In the genomic region with DNA sequence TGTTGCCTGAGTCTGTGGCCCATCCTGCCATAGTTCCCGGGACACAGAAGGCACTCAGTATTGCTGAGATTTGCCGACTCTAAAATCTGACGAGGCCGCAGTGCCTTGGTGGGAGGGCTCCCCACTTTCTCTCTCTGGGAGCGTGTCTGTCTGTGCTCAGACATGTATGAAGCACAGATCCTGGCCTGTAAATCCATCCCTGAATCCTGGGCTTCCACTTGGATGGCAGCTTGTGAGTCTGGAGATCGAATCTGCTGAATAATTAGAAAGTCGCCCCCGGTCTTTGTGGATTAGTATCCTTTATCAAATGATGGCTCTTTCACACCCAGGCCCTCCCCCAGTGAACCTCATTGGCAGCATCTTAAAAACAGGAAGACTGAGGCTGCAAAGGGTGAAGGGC, we compare ENCODE assay signal across 25 cellular contexts. TPM values are rescaled to one million over a fixed set of nuclear protein-coding genes. Genes with fewer than 3 reads are reported as not detected.
A peak's percentile ranks its signal among the peaks of the same experiment; 100 is the strongest.
DNase-seq lines count a peak whose midpoint lies in the region; ATAC-seq and TF ChIP-seq lines count a peak whose summit lies in the region.
"Had no signal": no experiment of that assay in that cellular context is flagged by ENCODE, and none has a peak within 500 bp of the region (broad histone marks: within the 10 kb centered on the region; RNA-seq: fewer than 3 reads in every experiment).

No MANE protein-coding gene starts in this region.

- H3K9me3 Mint-ChIP-seq in activated CD8-positive, alpha-beta memory T cell treated with anti-CD3 and anti-CD28 coated beads, Interleukin-2, amount 10 ng/mL, durations not matched to agents 7 days and 5 days (ENCODE audit: low read depth) = peaks cover 3% of the 10 kb centered on the region
- H3K9me3 Mint-ChIP-seq in CD8-positive, alpha-beta T cell = no peaks in the 10 kb centered on the region
- H3K9me3 Mint-ChIP-seq in activated T-helper 2 cell treated with anti-CD3 and anti-CD28 coated beads, Interferon-gamma antibody, Interleukin-2, Interleukin-4, amounts not matched to agents 10 μg/mL and 5 μg/mL and 100 μg/mL, durations not matched to agents 14 hours and 24 hours and 36 hours = peaks cover 8% of the 10 kb centered on the region
- peaks cover 0 to 1% (median 0%) of the 10 kb centered on the region in 7 donors for H3K9me3 Mint-ChIP-seq in naive B cell
- no peaks in the 10 kb centered on the region for H3K9me3 Mint-ChIP-seq in MCF 10A (ENCODE audit: unreplicated experiment)
- H3K9me3 Mint-ChIP-seq: neural crest cell had no signal

- H3K36me3 Mint-ChIP-seq in activated CD8-positive, alpha-beta memory T cell treated with anti-CD3 and anti-CD28 coated beads, Interleukin-2, amount 10 ng/mL, durations not matched to agents 7 days and 5 days = peaks cover 55% of the 10 kb centered on the region
- peaks cover 24% of the 10 kb centered on the region for H3K36me3 Mint-ChIP-seq in CD8-positive, alpha-beta T cell
- no peaks in the 10 kb centered on the region for H3K36me3 Mint-ChIP-seq in activated T-helper 2 cell treated with anti-CD3 and anti-CD28 coated beads, Interferon-gamma antibody, Interleukin-2, Interleukin-4, amounts not matched to agents 10 μg/mL and 5 μg/mL and 100 μg/mL, durations not matched to agents 14 hours and 24 hours and 36 hours (ENCODE audit: low read depth)
- no peaks in the 10 kb centered on the region for H3K36me3 Mint-ChIP-seq in naive B cell
- no peaks in the 10 kb centered on the region for H3K36me3 Mint-ChIP-seq in MCF 10A (ENCODE audit: insufficient read depth, unreplicated experiment)

- H3K4me3 Mint-ChIP-seq in activated CD8-positive, alpha-beta memory T cell treated with anti-CD3 and anti-CD28 coated beads, Interleukin-2, amount 10 ng/mL, durations not matched to agents 7 days and 5 days = peak overlapping the region; percentile 37
- peak overlapping the region; percentile 74 for H3K4me3 Mint-ChIP-seq in CD8-positive, alpha-beta T cell
- peak overlapping the region; percentile 43 for H3K4me3 Mint-ChIP-seq in activated T-helper 2 cell treated with anti-CD3 and anti-CD28 coated beads, Interferon-gamma antibody, Interleukin-2, Interleukin-4, amounts not matched to agents 10 μg/mL and 5 μg/mL and 100 μg/mL, durations not matched to agents 14 hours and 24 hours and 36 hours (ENCODE audit: low read depth)
- no peak overlapping the region for H3K4me3 Mint-ChIP-seq in naive B cell
- no peak overlapping the region for H3K4me3 Mint-ChIP-seq in MCF 10A (ENCODE audit: unreplicated experiment)
- H3K4me3 Mint-ChIP-seq: neural crest cell had no signal

- no peak overlapping the region for H3K4me3 ChIP-seq in CD8-positive, alpha-beta T cell (ENCODE audit: low read depth, low read length)
- H3K4me3 ChIP-seq in body of pancreas = no peak overlapping the region
- H3K4me3 ChIP-seq: BLaER1, heart right ventricle, right lobe of liver had no signal

- H3K9me3 ChIP-seq in CD8-positive, alpha-beta T cell (ENCODE audit: low read length) = no peaks in the 10 kb centered on the region
- H3K9me3 ChIP-seq in body of pancreas = no peaks in the 10 kb centered on the region
- H3K9me3 ChIP-seq: heart right ventricle, right lobe of liver had no signal

- no TSS peak for BruUV-seq in MCF 10A (replicated peaks; lab: Mats Ljungman, UMichigan)

- intact Hi-C loops in CD8-positive, alpha-beta T cell (cut with DNase I, micrococcal nuclease) = loop anchor here in 1 of 2 experiments (2.0 kb wide), 1 partner anchor 13 kb away; no protein-coding TSS in a partner anchor
- intact Hi-C loops in activated T-helper 2 cell treated with anti-CD3 and anti-CD28 coated beads, Interferon-gamma antibody, Interleukin-2, Interleukin-4, amounts not matched to agents 10 μg/mL and 5 μg/mL and 100 μg/mL, durations not matched to agents 14 hours and 24 hours and 36 hours (cut with micrococcal nuclease) = no loop called here
- intact Hi-C loops in body of pancreas (cut with DNase I) = no loop called here
- intact Hi-C loops in MCF 10A (cut with micrococcal nuclease) = no loop called here

- no peak for ATAC-seq in activated CD8-positive, alpha-beta memory T cell treated with anti-CD3 and anti-CD28 coated beads, Interleukin-2, amount 10 ng/mL, durations not matched to agents 7 days and 5 days
- no peak for ATAC-seq in CD8-positive, alpha-beta T cell
- ATAC-seq in naive B cell (ENCODE audit: low read depth in 2 of 2) (no peak), body of pancreas (no peak)
- ATAC-seq: Right ventricle myocardium inferior had no signal

- peaks cover 25% of the 10 kb centered on the region for H3K4me1 Mint-ChIP-seq in activated CD8-positive, alpha-beta memory T cell treated with anti-CD3 and anti-CD28 coated beads, Interleukin-2, amount 10 ng/mL, durations not matched to agents 7 days and 5 days
- peaks cover 62% of the 10 kb centered on the region for H3K4me1 Mint-ChIP-seq in CD8-positive, alpha-beta T cell (ENCODE audit: low read depth)
- peaks cover 56% of the 10 kb centered on the region for H3K4me1 Mint-ChIP-seq in activated T-helper 2 cell treated with anti-CD3 and anti-CD28 coated beads, Interferon-gamma antibody, Interleukin-2, Interleukin-4, amounts not matched to agents 10 μg/mL and 5 μg/mL and 100 μg/mL, durations not matched to agents 14 hours and 24 hours and 36 hours (ENCODE audit: low read depth)
- H3K4me1 Mint-ChIP-seq in naive B cell (peaks cover 0 to 10% (median 0%) of the 10 kb centered on the region in 3 donors), MCF 10A (ENCODE audit: insufficient read depth, unreplicated experiment) (peaks cover 5% of the 10 kb centered on the region)

- no peak for TF ChIP-seq CTCF in CD8-positive, alpha-beta T cell (IDR thresholded peaks at IDR 0.05)
- TF ChIP-seq CTCF in body of pancreas (IDR thresholded peaks at IDR 0.05) (no peak), MCF 10A (IDR thresholded peaks at IDR 0.05; ENCODE audit: unreplicated experiment) (no peak)

- no peaks in the 10 kb centered on the region for H3K27me3 ChIP-seq in CD8-positive, alpha-beta T cell (ENCODE audit: insufficient read depth, low read length)
- no peaks in the 10 kb centered on the region for H3K27me3 ChIP-seq in body of pancreas
- H3K27me3 ChIP-seq: right lobe of liver had no signal

- no peak for DNase-seq in activated CD8-positive, alpha-beta memory T cell treated with anti-CD3 and anti-CD28 coated beads, Interleukin-2, amount 10 ng/mL, durations not matched to agents 7 days and 5 days
- no peak for DNase-seq in activated CD8-positive, alpha-beta memory T cell treated with anti-CD3 and anti-CD28 coated beads, Interleukin-2, amount 50 U/mL, for 4 hours
- no peak for DNase-seq in CD8-positive, alpha-beta T cell
- no peak for DNase-seq in activated T-helper 2 cell treated with anti-CD3 and anti-CD28 coated beads, Interferon-gamma antibody, Interleukin-2, Interleukin-4, amounts not matched to agents 10 μg/mL and 5 μg/mL and 100 μg/mL, durations not matched to agents 14 hours and 24 hours and 36 hours (ENCODE audit: low spot score)
- DNase-seq in naive B cell (no peak), NCI-H2196 treated with DMSO at 0.1 percent for 48 hours (lab: John Stamatoyannopoulos, UW; ENCODE audit: unreplicated experiment) (no peak), body of pancreas (no peak), MCF 10A (ENCODE audit: unreplicated experiment) (no peak)
- DNase-seq: central memory CD4-positive, alpha-beta T cell; foreskin fibroblast; heart right ventricle; NCI-H1417; NCI-H2081 treated with DMSO at 0.1 percent for 48 hours; NCI-H446 treated with DMSO at 0.1 percent for 48 hours; OCI-M1; posterior cingulate gyrus; right lobe of liver had no signal

- peak overlapping the region; percentile 63 for H3K27ac ChIP-seq in CD8-positive, alpha-beta T cell (ENCODE audit: low read depth, low read length)
- no peak overlapping the region for H3K27ac ChIP-seq in body of pancreas
- H3K27ac ChIP-seq: BLaER1, right lobe of liver had no signal

- H3K27ac Mint-ChIP-seq in activated CD8-positive, alpha-beta memory T cell treated with anti-CD3 and anti-CD28 coated beads, Interleukin-2, amount 10 ng/mL, durations not matched to agents 7 days and 5 days = peak overlapping the region; percentile 96
- peak overlapping the region; percentile 99 for H3K27ac Mint-ChIP-seq in CD8-positive, alpha-beta T cell
- H3K27ac Mint-ChIP-seq in activated T-helper 2 cell treated with anti-CD3 and anti-CD28 coated beads, Interferon-gamma antibody, Interleukin-2, Interleukin-4, amounts not matched to agents 10 μg/mL and 5 μg/mL and 100 μg/mL, durations not matched to agents 14 hours and 24 hours and 36 hours = no peak overlapping the region
- H3K27ac Mint-ChIP-seq in naive B cell = peak overlapping the region; percentile 2 to 81 (median 66)
- no peak overlapping the region for H3K27ac Mint-ChIP-seq in MCF 10A (ENCODE audit: low read depth, unreplicated experiment)

- H3K4me1 ChIP-seq in CD8-positive, alpha-beta T cell (ENCODE audit: insufficient read depth, low read length) = peaks cover 81% of the 10 kb centered on the region
- no peaks in the 10 kb centered on the region for H3K4me1 ChIP-seq in body of pancreas
- H3K4me1 ChIP-seq: right lobe of liver had no signal

- 86 to 88% methylated on average over 8 of the region's 8 CpGs for WGBS in body of pancreas, 2 donors

- peaks cover 84% of the 10 kb centered on the region for H3K36me3 ChIP-seq in CD8-positive, alpha-beta T cell (ENCODE audit: insufficient read depth, low read length)
- no peaks in the 10 kb centered on the region for H3K36me3 ChIP-seq in body of pancreas (replicated peaks in 1 of 2; ENCODE audit: insufficient read depth in 1 of 2, low read depth in 2 of 2)
- H3K36me3 ChIP-seq: BLaER1, right lobe of liver had no signal

- H3K27me3 Mint-ChIP-seq in activated CD8-positive, alpha-beta memory T cell treated with anti-CD3 and anti-CD28 coated beads, Interleukin-2, amount 10 ng/mL, durations not matched to agents 7 days and 5 days = no peaks in the 10 kb centered on the region
- no peaks in the 10 kb centered on the region for H3K27me3 Mint-ChIP-seq in CD8-positive, alpha-beta T cell (ENCODE audit: low read depth)
- no peaks in the 10 kb centered on the region for H3K27me3 Mint-ChIP-seq in activated T-helper 2 cell treated with anti-CD3 and anti-CD28 coated beads, Interferon-gamma antibody, Interleukin-2, Interleukin-4, amounts not matched to agents 10 μg/mL and 5 μg/mL and 100 μg/mL, durations not matched to agents 14 hours and 24 hours and 36 hours (ENCODE audit: low read depth)
- H3K27me3 Mint-ChIP-seq in naive B cell = peaks cover 7 to 13% (median 7%) of the 10 kb centered on the region in 3 donors
- peaks cover 4% of the 10 kb centered on the region for H3K27me3 Mint-ChIP-seq in MCF 10A (ENCODE audit: insufficient read depth, unreplicated experiment)

- CTCF ChIA-PET in activated CD8-positive, alpha-beta memory T cell treated with anti-CD3 and anti-CD28 coated beads, Interleukin-2, amount 10 ng/mL, durations not matched to agents 7 days and 5 days (lab: Charles Lee) = interaction anchor here (0.9 to 2.1 kb wide), 3 partner anchors 9 to 40 kb away, joined by 3 to 10 read pairs (median 5); partner anchors contain the start of gene UBASH3A
- CTCF ChIA-PET in CD8-positive, alpha-beta T cell (lab: Charles Lee) = interaction anchor here (0.7 to 0.8 kb wide), 2 partner anchors 10 to 11 kb away, joined by 3 read pairs; partner anchors contain the start of gene UBASH3A
- CTCF ChIA-PET in MCF 10A (lab: Yijun Ruan, JAX) = no interaction called here

- TF ChIP-seq POLR2A in body of pancreas (IDR thresholded peaks at IDR 0.05) = no peak

- POLR2A ChIA-PET in CD8-positive, alpha-beta T cell (lab: Charles Lee) = interaction anchor here (1.3 kb wide), 1 partner anchor 10 kb away, joined by 6 read pairs; the partner anchor contains the start of gene UBASH3A
- POLR2A ChIA-PET in MCF 10A (lab: Yijun Ruan, JAX) = no interaction called here

RNA-seq across cellular contexts. Expression of gene UBASH3A, which starts 10.4 kb away (rescaled TPM):
- total RNA-seq in activated CD8-positive, alpha-beta memory T cell treated with anti-CD3 and anti-CD28 coated beads, Interleukin-2, amount 10 ng/mL, durations not matched to agents 7 days and 5 days = 10 to 100 TPM; 75.3 to 89.5 TPM
- 10 to 100 TPM; 62.9 to 63.4 TPM for total RNA-seq in CD8-positive, alpha-beta T cell
- total RNA-seq in activated T-helper 2 cell treated with anti-CD3 and anti-CD28 coated beads, Interferon-gamma antibody, Interleukin-2, Interleukin-4, amounts not matched to agents 10 μg/mL and 5 μg/mL and 100 μg/mL, durations not matched to agents 14 hours and 24 hours and 36 hours = 86.0 and 87.4 TPM in 2 replicates
- under 1 TPM in 2 of 6 donors, not detected in 4; 0.16 to 0.32 TPM for polyA plus RNA-seq in naive B cell (ENCODE audit: low read depth in 6 of 6)
- under 1 TPM in 1 of 2 donors, not detected in 1; 0.26 TPM for total RNA-seq in body of pancreas
- not detected in 2 replicates for total RNA-seq in MCF 10A (2022)
- total RNA-seq: A673, dermis microvascular lymphatic vessel endothelial cell, H4, HepG2, neural crest cell, Right ventricle myocardium inferior had no signal
- polyA plus RNA-seq: HepG2 had no signal

RNA-seq across cellular contexts. Expression of gene TMPRSS3, which starts 18.2 kb away (rescaled TPM):
- total RNA-seq in activated CD8-positive, alpha-beta memory T cell treated with anti-CD3 and anti-CD28 coated beads, Interleukin-2, amount 10 ng/mL, durations not matched to agents 7 days and 5 days = 10 to 100 TPM; 22.3 to 27.4 TPM
- total RNA-seq in CD8-positive, alpha-beta T cell = 1 to 10 TPM; 1.2 TPM
- total RNA-seq in activated T-helper 2 cell treated with anti-CD3 and anti-CD28 coated beads, Interferon-gamma antibody, Interleukin-2, Interleukin-4, amounts not matched to agents 10 μg/mL and 5 μg/mL and 100 μg/mL, durations not matched to agents 14 hours and 24 hours and 36 hours = 81.0 and 88.1 TPM in 2 replicates
- polyA plus RNA-seq in naive B cell (ENCODE audit: low read depth in 6 of 6) = not detected
- total RNA-seq in body of pancreas (10 to 100 TPM; 12.5 to 12.7 TPM), MCF 10A (2022) (2.0 and 2.4 TPM in 2 replicates)
- total RNA-seq: A673, neural crest cell, Right ventricle myocardium inferior, urinary bladder had no signal
- polyA plus RNA-seq: urinary bladder had no signal

RNA-seq across cellular contexts. Expression of gene TFF1, which starts 47.7 kb away (rescaled TPM):
- total RNA-seq in activated CD8-positive, alpha-beta memory T cell treated with anti-CD3 and anti-CD28 coated beads, Interleukin-2, amount 10 ng/mL, durations not matched to agents 7 days and 5 days = not detected
- not detected for total RNA-seq in CD8-positive, alpha-beta T cell
- 0.48 and 0.51 TPM in 2 replicates for total RNA-seq in activated T-helper 2 cell treated with anti-CD3 and anti-CD28 coated beads, Interferon-gamma antibody, Interleukin-2, Interleukin-4, amounts not matched to agents 10 μg/mL and 5 μg/mL and 100 μg/mL, durations not matched to agents 14 hours and 24 hours and 36 hours
- not detected for polyA plus RNA-seq in naive B cell (ENCODE audit: low read depth in 6 of 6)
- total RNA-seq in body of pancreas (10 to 100 TPM in 1 of 2 donors, 1 to 10 TPM in 1; 3.0 to 66.4 TPM), MCF 10A (2022) (not detected in 2 replicates)
- total RNA-seq: A673, dermis microvascular lymphatic vessel endothelial cell, H4, heart right ventricle, neural crest cell, right lobe of liver, Right ventricle myocardium inferior, urinary bladder had no signal
- polyA plus RNA-seq: heart right ventricle, urinary bladder had no signal

Comparison
In these comparisons a context has a peak if more than half of its experiments do, and no peak if none do; other contexts are left out.
1. H3K27ac Mint-ChIP-seq: peak in activated CD8-positive, alpha-beta memory T cell treated with anti-CD3 and anti-CD28 coated beads, Interleukin-2, amount 10 ng/mL, durations not matched to agents 7 days and 5 days (single experiment), CD8-positive, alpha-beta T cell (single experiment) and naive B cell (6 of 6); none in activated T-helper 2 cell treated with anti-CD3 and anti-CD28 coated beads, Interferon-gamma antibody, Interleukin-2, Interleukin-4, amounts not matched to agents 10 μg/mL and 5 μg/mL and 100 μg/mL, durations not matched to agents 14 hours and 24 hours and 36 hours (single experiment) and MCF 10A (single experiment).
2. H3K4me3 Mint-ChIP-seq: peak in activated CD8-positive, alpha-beta memory T cell treated with anti-CD3 and anti-CD28 coated beads, Interleukin-2, amount 10 ng/mL, durations not matched to agents 7 days and 5 days (single experiment), CD8-positive, alpha-beta T cell (single experiment) and activated T-helper 2 cell treated with anti-CD3 and anti-CD28 coated beads, Interferon-gamma antibody, Interleukin-2, Interleukin-4, amounts not matched to agents 10 μg/mL and 5 μg/mL and 100 μg/mL, durations not matched to agents 14 hours and 24 hours and 36 hours (single experiment); none in naive B cell (0 of 8) and MCF 10A (single experiment).
3. RNA of gene UBASH3A, which starts 10.4 kb away (total RNA-seq): 75.3 to 89.5 TPM in activated CD8-positive, alpha-beta memory T cell treated with anti-CD3 and anti-CD28 coated beads, Interleukin-2, amount 10 ng/mL, durations not matched to agents 7 days and 5 days, 86.0 to 87.4 TPM in activated T-helper 2 cell treated with anti-CD3 and anti-CD28 coated beads, Interferon-gamma antibody, Interleukin-2, Interleukin-4, amounts not matched to agents 10 μg/mL and 5 μg/mL and 100 μg/mL, durations not matched to agents 14 hours and 24 hours and 36 hours and 62.9 to 63.4 TPM in CD8-positive, alpha-beta T cell; 0.26 TPM in body of pancreas and not detected in MCF 10A; every median in the first group is over 10 times any median in the second.